ENCODE assay signal across 8 cellular contexts in the genomic region with DNA sequence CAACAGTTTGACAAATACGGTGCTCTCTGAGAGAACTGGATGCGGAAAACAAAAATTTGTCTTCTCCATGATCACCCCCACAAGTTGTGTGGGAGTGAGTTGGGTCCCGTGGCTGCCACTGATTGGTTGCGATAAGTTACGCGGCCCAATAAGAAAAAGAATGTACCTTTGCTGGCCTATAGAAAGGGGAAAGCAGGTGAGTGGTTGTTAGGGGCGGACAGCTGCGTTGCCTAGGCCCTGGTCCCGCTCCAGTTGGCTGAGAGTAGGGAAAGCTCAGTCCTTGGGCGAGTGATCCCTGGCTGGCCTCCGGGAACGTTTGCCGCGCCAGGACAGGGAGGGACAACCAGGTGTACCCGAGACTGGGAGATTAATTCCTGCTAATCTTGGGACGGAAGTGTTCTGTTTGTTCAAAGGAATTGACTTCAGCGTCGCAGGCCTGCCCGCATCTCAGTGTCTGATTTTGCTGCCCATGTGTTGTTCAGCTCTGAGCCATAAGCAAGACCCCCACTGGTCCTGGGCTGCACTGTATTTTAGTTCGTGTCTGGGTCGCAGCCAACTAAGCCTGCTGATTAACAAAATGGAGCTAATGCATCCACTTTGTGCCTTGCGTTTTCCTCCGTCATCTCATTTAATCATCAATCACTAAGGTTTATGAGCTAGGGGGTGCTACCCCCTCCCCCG. TPM values are rescaled to one million over a fixed set of nuclear protein-coding genes. Genes with fewer than 3 reads are reported as not detected.
DNase-seq lines count a peak whose midpoint lies in the region; ATAC-seq and TF ChIP-seq lines count a peak whose summit lies in the region.

No MANE protein-coding gene starts in this region.

- H3F3A ChIP-seq in MM.1S (ENCODE audit: insufficient read depth, low read length): peaks cover 29% of the 10 kb centered on the region
- H3F3A ChIP-seq in neural progenitor cell (ENCODE audit: low read depth): peaks cover 11% of the 10 kb centered on the region

- peak; percentile 88 for ATAC-seq in foreskin keratinocyte

- H3K36me3 ChIP-seq in MM.1S (replicated peaks; ENCODE audit: insufficient read depth, low read length) (peaks cover 12% of the 10 kb centered on the region), neural progenitor cell (no peaks in the 10 kb centered on the region), suprapubic skin (peaks cover 24% of the 10 kb centered on the region)

- H3K9me2 ChIP-seq in MM.1S (replicated peaks; ENCODE audit: insufficient read depth, low read length): no peaks in the 10 kb centered on the region

- H3K9ac ChIP-seq in MM.1S (ENCODE audit: low read length) (peak overlapping the region; percentile 99), neural progenitor cell (peak overlapping the region; percentile 98)

- no peak for TF ChIP-seq EP300 in suprapubic skin (IDR thresholded peaks at IDR 0.05)

- H3K9me3 ChIP-seq in MM.1S (replicated peaks; ENCODE audit: insufficient read depth, low read length) (no peaks in the 10 kb centered on the region), neural progenitor cell (ENCODE audit: low read depth) (no peaks in the 10 kb centered on the region), suprapubic skin (no peaks in the 10 kb centered on the region)

- H3K36me3 Mint-ChIP-seq in neural progenitor cell: no peaks in the 10 kb centered on the region

- no peak for TF ChIP-seq POLR2A in suprapubic skin (IDR thresholded peaks at IDR 0.05)

- peaks cover 2% of the 10 kb centered on the region for H3K9me3 Mint-ChIP-seq in neural progenitor cell

- no peak for TF ChIP-seq CTCF in MM.1S (IDR thresholded peaks at IDR 0.05; ENCODE audit: low read length)
- TF ChIP-seq CTCF in foreskin keratinocyte (conservative IDR thresholded peaks at IDR 0.05): no peak
- no peak for TF ChIP-seq CTCF in neural progenitor cell (IDR thresholded peaks at IDR 0.05)
- no peak for TF ChIP-seq CTCF in suprapubic skin (IDR thresholded peaks at IDR 0.05)

- H3K27ac ChIP-seq in MM.1S (ENCODE audit: low read length) (peak overlapping the region; percentile 97), foreskin keratinocyte (peak overlapping the region; percentile 99), neural progenitor cell (peak overlapping the region; percentile 99), suprapubic skin (peak overlapping the region; percentile 98)

- 1% methylated on average over 24 of the region's 24 CpGs for WGBS in suprapubic skin

- H4K20me1 ChIP-seq in MM.1S (ENCODE audit: insufficient read depth, low read length): no peaks in the 10 kb centered on the region
- peaks cover 11% of the 10 kb centered on the region for H4K20me1 ChIP-seq in neural progenitor cell (ENCODE audit: low read depth)

- H3K4me1 Mint-ChIP-seq in neural progenitor cell: peaks cover 21% of the 10 kb centered on the region

- no peaks in the 10 kb centered on the region for H3K27me3 ChIP-seq in MM.1S (replicated peaks; ENCODE audit: insufficient read depth, low read length)
- no peaks in the 10 kb centered on the region for H3K27me3 ChIP-seq in foreskin keratinocyte
- H3K27me3 ChIP-seq in neural progenitor cell: peaks cover 3% of the 10 kb centered on the region
- no peaks in the 10 kb centered on the region for H3K27me3 ChIP-seq in suprapubic skin

- in situ Hi-C loops in G401 (cut with HindIII; ENCODE audit: low sequenced_read_pairs): no loop called here

- DNase-seq in G401 (ENCODE audit: low spot score) (peak; percentile 99), HCEC 1CT (peak; percentile 95), MM.1S (peak; percentile 96), SHP77 treated with DMSO at 0.1 percent for 48 hours (lab: John Stamatoyannopoulos, UW) (peak; percentile 98), foreskin keratinocyte (peak; percentile 95 to 98), neural progenitor cell (ENCODE audit: low spot score) (peak; percentile 96), suprapubic skin (ENCODE audit: low spot score in 2 of 2) (peak; percentile 94 to 95)
- DNase-seq in activated naive CD4-positive, alpha-beta T cell (lab: John Stamatoyannopoulos, UW): peak; percentile 50 to 71 (median 63)

- H2AFZ ChIP-seq in MM.1S (ENCODE audit: low read length) (peak overlapping the region; percentile 75), neural progenitor cell (replicated peaks) (peak overlapping the region; percentile 98)

- H3K4me2 ChIP-seq in MM.1S (ENCODE audit: low read depth, low read length) (peak overlapping the region; percentile 90), neural progenitor cell (peak overlapping the region; percentile 99)

- H3K27ac Mint-ChIP-seq in neural progenitor cell: peak overlapping the region; percentile 100

- peaks cover 4% of the 10 kb centered on the region for H3K27me3 Mint-ChIP-seq in neural progenitor cell (ENCODE audit: insufficient read depth, low read depth)

- H3K4me3 ChIP-seq in MM.1S (ENCODE audit: low read length) (peak overlapping the region; percentile 95), neural progenitor cell (peak overlapping the region; percentile 93), suprapubic skin (peak overlapping the region; percentile 80)

- peak overlapping the region; percentile 98 for H3K4me3 Mint-ChIP-seq in neural progenitor cell

- H3K79me2 ChIP-seq in MM.1S (ENCODE audit: low read length) (peaks cover 47% of the 10 kb centered on the region), neural progenitor cell (ENCODE audit: low read depth) (peaks cover 21% of the 10 kb centered on the region)

- H3K4me1 ChIP-seq in MM.1S (ENCODE audit: low read length) (peaks cover 15% of the 10 kb centered on the region), foreskin keratinocyte (no peaks in the 10 kb centered on the region), neural progenitor cell (peaks cover 8% of the 10 kb centered on the region), suprapubic skin (peaks cover 34% of the 10 kb centered on the region)

RNA-seq across cellular contexts. Expression of gene SYVN1, which starts 0.8 kb away (rescaled TPM):
- total RNA-seq in G401 (2014; rRNA removed; shearing (Covaris generic)): 6.9 and 16.3 TPM in 2 replicates
- 11.7 and 17.9 TPM in 2 replicates for total RNA-seq in foreskin keratinocyte
- 14.5 and 17.8 TPM in 2 replicates for polyA plus RNA-seq in foreskin keratinocyte
- 7.2 and 12.0 TPM in 2 replicates for total RNA-seq in neural progenitor cell (ENCODE audit: low replicate concordance)
- total RNA-seq in suprapubic skin: 10 to 100 TPM; 52.7 to 61.2 (median 56.9) TPM

RNA-seq across cellular contexts. Expression of gene MRPL49, which starts 13.0 kb away (rescaled TPM):
- total RNA-seq in G401 (2014; rRNA removed; shearing (Covaris generic)): 108 and 117 TPM in 2 replicates
- total RNA-seq in foreskin keratinocyte (74.4 and 76.2 TPM in 2 replicates), neural progenitor cell (ENCODE audit: low replicate concordance) (38.3 and 57.5 TPM in 2 replicates), suprapubic skin (10 to 100 TPM; 48.0 to 68.5 (median 61.7) TPM)
- polyA plus RNA-seq in foreskin keratinocyte: 69.6 and 75.9 TPM in 2 replicates

RNA-seq across cellular contexts. Expression of gene FAU, which starts 13.2 kb away (rescaled TPM):
- 137 and 188 TPM in 2 replicates for total RNA-seq in G401 (2014; rRNA removed; shearing (Covaris generic))
- total RNA-seq in foreskin keratinocyte: 865 and 882 TPM in 2 replicates
- 1,043 and 1,081 TPM in 2 replicates for polyA plus RNA-seq in foreskin keratinocyte
- 227 and 288 TPM in 2 replicates for total RNA-seq in neural progenitor cell (ENCODE audit: low replicate concordance)
- total RNA-seq in suprapubic skin: 100 to 1,000 TPM; 584 to 609 (median 602) TPM

RNA-seq across cellular contexts. Expression of gene ZNHIT2, which starts 17.6 kb away (rescaled TPM):
- total RNA-seq in G401 (2014; rRNA removed; shearing (Covaris generic)): 12.7 and 21.0 TPM in 2 replicates
- 15.4 and 15.9 TPM in 2 replicates for total RNA-seq in foreskin keratinocyte
- 19.8 and 21.8 TPM in 2 replicates for polyA plus RNA-seq in foreskin keratinocyte
- 1.5 and 8.1 TPM in 2 replicates for total RNA-seq in neural progenitor cell (ENCODE audit: low replicate concordance)
- 10 to 100 TPM in 3 of 4 donors, 1 to 10 TPM in 1; 9.0 to 23.3 (median 17.6) TPM for total RNA-seq in suprapubic skin

RNA-seq across cellular contexts. Expression of gene TM7SF2, which starts 23.4 kb away (rescaled TPM):
- total RNA-seq in G401 (2014; rRNA removed; shearing (Covaris generic)): 23.5 and 39.0 TPM in 2 replicates
- 8.2 and 12.7 TPM in 2 replicates for total RNA-seq in foreskin keratinocyte
- polyA plus RNA-seq in foreskin keratinocyte: 12.6 and 16.5 TPM in 2 replicates
- total RNA-seq in neural progenitor cell (ENCODE audit: low replicate concordance): 36.1 and 109 TPM in 2 replicates
- 100 to 1,000 TPM in 2 of 4 donors, 10 to 100 TPM in 2; 76.5 to 214 (median 145) TPM for total RNA-seq in suprapubic skin

Comparison
In these comparisons a context has a peak if more than half of its experiments do, and no peak if none do; other contexts are left out.
1. Peak in every context shown above with its lines: DNase-seq, ATAC-seq, H3K4me3 ChIP-seq and H3K27ac ChIP-seq.